ENCODE assay signal across 1 cellular context in the genomic region with DNA sequence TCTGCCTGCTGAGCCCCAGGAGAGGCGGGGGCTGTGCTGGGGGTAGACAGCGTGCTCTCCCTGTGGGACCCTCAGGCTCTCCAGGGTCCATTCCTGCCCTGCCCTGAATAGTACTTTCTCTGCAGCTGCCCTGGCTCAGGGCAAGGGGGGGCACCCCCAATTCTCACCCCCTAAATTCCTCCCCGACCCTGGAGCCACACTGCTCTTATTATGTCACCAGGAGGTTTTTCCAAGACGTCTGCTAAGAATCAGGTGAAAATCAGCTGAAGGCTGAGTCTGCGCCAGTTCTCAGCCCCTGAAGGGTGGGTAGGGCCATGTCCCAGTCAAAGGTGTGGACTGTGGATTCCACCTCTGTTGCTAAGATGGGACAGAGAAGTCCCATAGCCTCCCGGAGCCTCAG.
TF ChIP-seq lines count a peak whose summit lies in the region.

No MANE protein-coding gene starts in this region.

TF ChIP-seq in GM23338, 12 proteins besides CTCF, POLR2A, EP300 and RAD21 (continued from another document):
- TF ChIP-seq, protein P1, sequence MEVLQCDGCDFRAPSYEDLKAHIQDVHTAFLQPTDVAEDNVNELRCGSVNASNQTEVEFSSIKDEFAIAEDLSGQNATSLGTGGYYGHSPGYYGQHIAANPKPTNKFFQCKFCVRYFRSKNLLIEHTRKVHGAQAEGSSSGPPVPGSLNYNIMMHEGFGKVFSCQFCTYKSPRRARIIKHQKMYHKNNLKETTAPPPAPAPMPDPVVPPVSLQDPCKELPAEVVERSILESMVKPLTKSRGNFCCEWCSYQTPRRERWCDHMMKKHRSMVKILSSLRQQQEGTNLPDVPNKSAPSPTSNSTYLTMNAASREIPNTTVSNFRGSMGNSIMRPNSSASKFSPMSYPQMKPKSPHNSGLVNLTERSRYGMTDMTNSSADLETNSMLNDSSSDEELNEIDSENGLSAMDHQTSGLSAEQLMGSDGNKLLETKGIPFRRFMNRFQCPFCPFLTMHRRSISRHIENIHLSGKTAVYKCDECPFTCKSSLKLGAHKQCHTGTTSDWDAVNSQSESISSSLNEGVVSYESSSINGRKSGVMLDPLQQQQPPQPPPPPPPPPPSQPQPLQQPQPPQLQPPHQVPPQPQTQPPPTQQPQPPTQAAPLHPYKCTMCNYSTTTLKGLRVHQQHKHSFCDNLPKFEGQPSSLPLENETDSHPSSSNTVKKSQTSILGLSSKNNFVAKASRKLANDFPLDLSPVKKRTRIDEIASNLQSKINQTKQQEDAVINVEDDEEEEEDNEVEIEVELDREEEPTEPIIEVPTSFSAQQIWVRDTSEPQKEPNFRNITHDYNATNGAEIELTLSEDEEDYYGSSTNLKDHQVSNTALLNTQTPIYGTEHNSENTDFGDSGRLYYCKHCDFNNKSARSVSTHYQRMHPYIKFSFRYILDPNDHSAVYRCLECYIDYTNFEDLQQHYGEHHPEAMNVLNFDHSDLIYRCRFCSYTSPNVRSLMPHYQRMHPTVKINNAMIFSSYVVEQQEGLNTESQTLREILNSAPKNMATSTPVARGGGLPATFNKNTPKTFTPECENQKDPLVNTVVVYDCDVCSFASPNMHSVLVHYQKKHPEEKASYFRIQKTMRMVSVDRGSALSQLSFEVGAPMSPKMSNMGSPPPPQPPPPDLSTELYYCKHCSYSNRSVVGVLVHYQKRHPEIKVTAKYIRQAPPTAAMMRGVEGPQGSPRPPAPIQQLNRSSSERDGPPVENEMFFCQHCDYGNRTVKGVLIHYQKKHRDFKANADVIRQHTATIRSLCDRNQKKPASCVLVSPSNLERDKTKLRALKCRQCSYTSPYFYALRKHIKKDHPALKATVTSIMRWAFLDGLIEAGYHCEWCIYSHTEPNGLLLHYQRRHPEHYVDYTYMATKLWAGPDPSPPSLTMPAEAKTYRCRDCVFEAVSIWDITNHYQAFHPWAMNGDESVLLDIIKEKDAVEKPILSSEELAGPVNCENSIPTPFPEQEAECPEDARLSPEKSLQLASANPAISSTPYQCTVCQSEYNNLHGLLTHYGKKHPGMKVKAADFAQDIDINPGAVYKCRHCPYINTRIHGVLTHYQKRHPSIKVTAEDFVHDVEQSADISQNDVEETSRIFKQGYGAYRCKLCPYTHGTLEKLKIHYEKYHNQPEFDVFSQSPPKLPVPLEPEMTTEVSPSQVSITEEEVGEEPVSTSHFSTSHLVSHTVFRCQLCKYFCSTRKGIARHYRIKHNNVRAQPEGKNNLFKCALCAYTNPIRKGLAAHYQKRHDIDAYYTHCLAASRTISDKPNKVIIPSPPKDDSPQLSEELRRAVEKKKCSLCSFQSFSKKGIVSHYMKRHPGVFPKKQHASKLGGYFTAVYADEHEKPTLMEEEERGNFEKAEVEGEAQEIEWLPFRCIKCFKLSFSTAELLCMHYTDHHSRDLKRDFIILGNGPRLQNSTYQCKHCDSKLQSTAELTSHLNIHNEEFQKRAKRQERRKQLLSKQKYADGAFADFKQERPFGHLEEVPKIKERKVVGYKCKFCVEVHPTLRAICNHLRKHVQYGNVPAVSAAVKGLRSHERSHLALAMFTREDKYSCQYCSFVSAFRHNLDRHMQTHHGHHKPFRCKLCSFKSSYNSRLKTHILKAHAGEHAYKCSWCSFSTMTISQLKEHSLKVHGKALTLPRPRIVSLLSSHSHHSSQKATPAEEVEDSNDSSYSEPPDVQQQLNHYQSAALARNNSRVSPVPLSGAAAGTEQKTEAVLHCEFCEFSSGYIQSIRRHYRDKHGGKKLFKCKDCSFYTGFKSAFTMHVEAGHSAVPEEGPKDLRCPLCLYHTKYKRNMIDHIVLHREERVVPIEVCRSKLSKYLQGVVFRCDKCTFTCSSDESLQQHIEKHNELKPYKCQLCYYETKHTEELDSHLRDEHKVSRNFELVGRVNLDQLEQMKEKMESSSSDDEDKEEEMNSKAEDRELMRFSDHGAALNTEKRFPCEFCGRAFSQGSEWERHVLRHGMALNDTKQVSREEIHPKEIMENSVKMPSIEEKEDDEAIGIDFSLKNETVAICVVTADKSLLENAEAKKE (CRISPR knock-in tag; IDR thresholded peaks at IDR 0.05), result no peak
- TF ChIP-seq STAT1 (IDR thresholded peaks at IDR 0.05; ENCODE audit: unreplicated experiment) (no peak), ZNF331 (CRISPR knock-in tag; IDR thresholded peaks at IDR 0.05; ENCODE audit: low read depth) (no peak), ZNF114 (CRISPR knock-in tag; IDR thresholded peaks at IDR 0.05) (no peak), EZH2phosphoT487 (IDR thresholded peaks at IDR 0.05; ENCODE audit: unreplicated experiment) (no peak), EZH2 (IDR thresholded peaks at IDR 0.05; ENCODE audit: low read depth, unreplicated experiment) (no peak)
- TF ChIP-seq, protein P2, sequence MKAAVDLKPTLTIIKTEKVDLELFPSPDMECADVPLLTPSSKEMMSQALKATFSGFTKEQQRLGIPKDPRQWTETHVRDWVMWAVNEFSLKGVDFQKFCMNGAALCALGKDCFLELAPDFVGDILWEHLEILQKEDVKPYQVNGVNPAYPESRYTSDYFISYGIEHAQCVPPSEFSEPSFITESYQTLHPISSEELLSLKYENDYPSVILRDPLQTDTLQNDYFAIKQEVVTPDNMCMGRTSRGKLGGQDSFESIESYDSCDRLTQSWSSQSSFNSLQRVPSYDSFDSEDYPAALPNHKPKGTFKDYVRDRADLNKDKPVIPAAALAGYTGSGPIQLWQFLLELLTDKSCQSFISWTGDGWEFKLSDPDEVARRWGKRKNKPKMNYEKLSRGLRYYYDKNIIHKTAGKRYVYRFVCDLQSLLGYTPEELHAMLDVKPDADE (IDR thresholded peaks at IDR 0.05), result no peak
TF ChIP-seq in GM23338: peak in this region for 0.
